ENCODE assay signal across 1 cellular context in the genomic region with DNA sequence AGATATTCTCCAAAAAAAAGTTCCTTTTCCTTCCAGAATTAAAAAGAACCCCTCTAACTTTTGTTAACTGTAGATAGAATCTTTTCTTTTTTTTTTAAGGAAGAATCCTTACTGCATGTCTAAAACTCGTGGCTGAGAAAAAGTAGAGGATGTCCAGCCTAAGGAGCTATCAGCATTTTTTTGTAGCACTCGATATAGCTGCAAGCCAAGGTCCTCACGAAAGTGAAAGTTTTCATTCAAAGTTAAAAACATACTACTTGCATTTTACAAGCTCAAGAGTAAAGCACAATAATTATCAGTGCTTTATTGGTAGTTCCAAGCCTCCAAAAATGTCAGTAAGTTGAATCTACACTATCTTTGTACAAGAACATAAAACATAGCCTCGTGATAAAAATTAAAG.
TF ChIP-seq lines count a peak whose summit lies in the region.

No MANE protein-coding gene starts in this region.

TF ChIP-seq in GM12878, 131 proteins besides CTCF, POLR2A, EP300 and RAD21 (continued from another document):
- TF ChIP-seq, protein P1, sequence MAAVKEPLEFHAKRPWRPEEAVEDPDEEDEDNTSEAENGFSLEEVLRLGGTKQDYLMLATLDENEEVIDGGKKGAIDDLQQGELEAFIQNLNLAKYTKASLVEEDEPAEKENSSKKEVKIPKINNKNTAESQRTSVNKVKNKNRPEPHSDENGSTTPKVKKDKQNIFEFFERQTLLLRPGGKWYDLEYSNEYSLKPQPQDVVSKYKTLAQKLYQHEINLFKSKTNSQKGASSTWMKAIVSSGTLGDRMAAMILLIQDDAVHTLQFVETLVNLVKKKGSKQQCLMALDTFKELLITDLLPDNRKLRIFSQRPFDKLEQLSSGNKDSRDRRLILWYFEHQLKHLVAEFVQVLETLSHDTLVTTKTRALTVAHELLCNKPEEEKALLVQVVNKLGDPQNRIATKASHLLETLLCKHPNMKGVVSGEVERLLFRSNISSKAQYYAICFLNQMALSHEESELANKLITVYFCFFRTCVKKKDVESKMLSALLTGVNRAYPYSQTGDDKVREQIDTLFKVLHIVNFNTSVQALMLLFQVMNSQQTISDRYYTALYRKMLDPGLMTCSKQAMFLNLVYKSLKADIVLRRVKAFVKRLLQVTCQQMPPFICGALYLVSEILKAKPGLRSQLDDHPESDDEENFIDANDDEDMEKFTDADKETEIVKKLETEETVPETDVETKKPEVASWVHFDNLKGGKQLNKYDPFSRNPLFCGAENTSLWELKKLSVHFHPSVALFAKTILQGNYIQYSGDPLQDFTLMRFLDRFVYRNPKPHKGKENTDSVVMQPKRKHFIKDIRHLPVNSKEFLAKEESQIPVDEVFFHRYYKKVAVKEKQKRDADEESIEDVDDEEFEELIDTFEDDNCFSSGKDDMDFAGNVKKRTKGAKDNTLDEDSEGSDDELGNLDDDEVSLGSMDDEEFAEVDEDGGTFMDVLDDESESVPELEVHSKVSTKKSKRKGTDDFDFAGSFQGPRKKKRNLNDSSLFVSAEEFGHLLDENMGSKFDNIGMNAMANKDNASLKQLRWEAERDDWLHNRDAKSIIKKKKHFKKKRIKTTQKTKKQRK (IDR thresholded peaks at IDR 0.05; ENCODE audit: low read depth, low read length), result no peak
- no peak for TF ChIP-seq BMI1 (IDR thresholded peaks at IDR 0.05; ENCODE audit: borderline replicate concordance)
- TF ChIP-seq KLF5 (IDR thresholded peaks at IDR 0.05; ENCODE audit: partially characterized antibody), result no peak
- TF ChIP-seq, protein P2, sequence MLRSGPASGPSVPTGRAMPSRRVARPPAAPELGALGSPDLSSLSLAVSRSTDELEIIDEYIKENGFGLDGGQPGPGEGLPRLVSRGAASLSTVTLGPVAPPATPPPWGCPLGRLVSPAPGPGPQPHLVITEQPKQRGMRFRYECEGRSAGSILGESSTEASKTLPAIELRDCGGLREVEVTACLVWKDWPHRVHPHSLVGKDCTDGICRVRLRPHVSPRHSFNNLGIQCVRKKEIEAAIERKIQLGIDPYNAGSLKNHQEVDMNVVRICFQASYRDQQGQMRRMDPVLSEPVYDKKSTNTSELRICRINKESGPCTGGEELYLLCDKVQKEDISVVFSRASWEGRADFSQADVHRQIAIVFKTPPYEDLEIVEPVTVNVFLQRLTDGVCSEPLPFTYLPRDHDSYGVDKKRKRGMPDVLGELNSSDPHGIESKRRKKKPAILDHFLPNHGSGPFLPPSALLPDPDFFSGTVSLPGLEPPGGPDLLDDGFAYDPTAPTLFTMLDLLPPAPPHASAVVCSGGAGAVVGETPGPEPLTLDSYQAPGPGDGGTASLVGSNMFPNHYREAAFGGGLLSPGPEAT (IDR thresholded peaks at IDR 0.05; ENCODE audit: low read depth), result no peak
- no peak for TF ChIP-seq ZZZ3 (IDR thresholded peaks at IDR 0.05; ENCODE audit: control insufficient read depth, insufficient read length, low read depth)
- TF ChIP-seq, protein P3, sequence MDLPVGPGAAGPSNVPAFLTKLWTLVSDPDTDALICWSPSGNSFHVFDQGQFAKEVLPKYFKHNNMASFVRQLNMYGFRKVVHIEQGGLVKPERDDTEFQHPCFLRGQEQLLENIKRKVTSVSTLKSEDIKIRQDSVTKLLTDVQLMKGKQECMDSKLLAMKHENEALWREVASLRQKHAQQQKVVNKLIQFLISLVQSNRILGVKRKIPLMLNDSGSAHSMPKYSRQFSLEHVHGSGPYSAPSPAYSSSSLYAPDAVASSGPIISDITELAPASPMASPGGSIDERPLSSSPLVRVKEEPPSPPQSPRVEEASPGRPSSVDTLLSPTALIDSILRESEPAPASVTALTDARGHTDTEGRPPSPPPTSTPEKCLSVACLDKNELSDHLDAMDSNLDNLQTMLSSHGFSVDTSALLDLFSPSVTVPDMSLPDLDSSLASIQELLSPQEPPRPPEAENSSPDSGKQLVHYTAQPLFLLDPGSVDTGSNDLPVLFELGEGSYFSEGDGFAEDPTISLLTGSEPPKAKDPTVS (IDR thresholded peaks at IDR 0.05; ENCODE audit: low read depth, low read length), result no peak
TF ChIP-seq in GM12878: peak in this region for 0.
